In genomic region chr6:37058984-37059343, GRCh38 we compare ENCODE assay signal across 12 cellular contexts. TPM values are rescaled to one million over a fixed set of nuclear protein-coding genes. Genes with fewer than 3 reads are reported as not detected.
DNase-seq lines count a peak whose midpoint lies in the region; TF ChIP-seq lines count a peak whose summit lies in the region.
"Not testable (repeated sequence)": the region's sequence is repeated elsewhere in the genome, so short reads cannot be mapped to it uniquely, and the experiment has no call there.
"Had no signal": no experiment of that assay in that cellular context is flagged by ENCODE, and none has a peak within 500 bp of the region (broad histone marks: within the 10 kb centered on the region; RNA-seq: fewer than 3 reads in every experiment).

No MANE protein-coding gene starts in this region.

- H3K4me3 ChIP-seq in ACC112 (ENCODE audit: low read depth, low read length); SJSA1; brain microvascular endothelial cell (ENCODE audit: low read depth, low read length); esophagus muscularis mucosa; mesenchymal stem cell (ENCODE audit: insufficient read depth in 1 of 2, low read depth in 1 of 2, low read length in 2 of 2); trophoblast cell (ENCODE audit: low read depth, low read length); stomach smooth muscle (ENCODE audit: low read length in 2 of 2): not testable (repeated sequence)
- 0 out of 2 replicates have a peak overlapping the region, but pooled peaks have one; percentile 24 for H3K4me3 ChIP-seq in HUES48 (ENCODE audit: low read depth, low read length)

- in situ Hi-C loops in brain microvascular endothelial cell (cut with HindIII; ENCODE audit: low pct_ligation_motif_present, low sequenced_read_pairs), result not testable (repeated sequence)

- not testable (repeated sequence) for H3K18ac ChIP-seq in mesenchymal stem cell (ENCODE audit: low read depth in 1 of 2, low read length in 2 of 2); trophoblast cell (ENCODE audit: low read length)

- H2AFZ ChIP-seq in ACC112 (ENCODE audit: low read length, unreplicated experiment); mesenchymal stem cell (ENCODE audit: low read depth, low read length); trophoblast cell (ENCODE audit: insufficient read depth, low read length, poor library complexity): not testable (repeated sequence)

- H2BK15ac ChIP-seq in mesenchymal stem cell (ENCODE audit: low read depth, poor library complexity, severe bottlenecking), result not testable (repeated sequence)

- peak overlapping the region; percentile 99 for H2BK120ac ChIP-seq in mesenchymal stem cell (ENCODE audit: low read depth, low read length)
- H2BK120ac ChIP-seq in trophoblast cell (ENCODE audit: insufficient read depth, low read length, poor library complexity), result not testable (repeated sequence)

- not testable (repeated sequence) for H4K8ac ChIP-seq in mesenchymal stem cell (ENCODE audit: low read length); trophoblast cell (ENCODE audit: low read depth, low read length)

- H3K9me3 ChIP-seq in HUES48 (ENCODE audit: control insufficient read depth, insufficient read depth, low read length); SJSA1 (replicated peaks); esophagus muscularis mucosa; mesenchymal stem cell (ENCODE audit: control insufficient read depth, low read length); trophoblast cell (ENCODE audit: insufficient read depth, low read depth, low read length); stomach smooth muscle (ENCODE audit: control insufficient read depth in 2 of 2, low read length in 2 of 2): not testable (repeated sequence)

- H3K27ac ChIP-seq in ACC112 (ENCODE audit: low read depth, low read length), result peak overlapping the region; percentile 94
- H3K27ac ChIP-seq in HUES48 (ENCODE audit: low read depth, low read length), result peak overlapping the region; percentile 100
- peak overlapping the region; percentile 84 for H3K27ac ChIP-seq in SJSA1
- peak overlapping the region; percentile 74 for H3K27ac ChIP-seq in brain microvascular endothelial cell
- peak overlapping the region; percentile 84 to 86 (median 86) for H3K27ac ChIP-seq in esophagus muscularis mucosa (replicated peaks in 1 of 4)
- peak overlapping the region; percentile 99 for H3K27ac ChIP-seq in mesenchymal stem cell (ENCODE audit: low read length, poor library complexity, severe bottlenecking)
- H3K27ac ChIP-seq in trophoblast cell (ENCODE audit: low read depth, low read length), result peak overlapping the region; percentile 74
- peak overlapping the region; percentile 77 for H3K27ac ChIP-seq in stomach smooth muscle (ENCODE audit: low read length)

- H4K91ac ChIP-seq in mesenchymal stem cell (ENCODE audit: low read length); trophoblast cell (ENCODE audit: low read depth, low read length): not testable (repeated sequence)

- H3K4me1 ChIP-seq in ACC112 (ENCODE audit: control insufficient read depth, insufficient read depth, low read length, unreplicated experiment) (peaks cover 23% of the 10 kb centered on the region), HUES48 (ENCODE audit: control insufficient read depth, insufficient read depth, low read length) (peaks cover 34% of the 10 kb centered on the region), SJSA1 (replicated peaks) (peaks cover 48% of the 10 kb centered on the region), esophagus muscularis mucosa (peaks cover 6 to 18% (median 15%) of the 10 kb centered on the region in 4 donors), mesenchymal stem cell (ENCODE audit: control insufficient read depth, insufficient read depth, low read depth, low read length) (peaks cover 22% of the 10 kb centered on the region), trophoblast cell (ENCODE audit: control insufficient read depth in 1 of 2, insufficient read depth in 2 of 2, low read length in 2 of 2) (peaks cover 14 to 18% of the 10 kb centered on the region in 2 experiments), stomach smooth muscle (ENCODE audit: control insufficient read depth, insufficient read depth, low read length) (peaks cover 10% of the 10 kb centered on the region)

- not testable (repeated sequence) for H2AK5ac ChIP-seq in mesenchymal stem cell (ENCODE audit: low read length, severe bottlenecking); trophoblast cell (ENCODE audit: low read length)

- H3K79me2 ChIP-seq in ACC112 (ENCODE audit: control insufficient read depth, insufficient read depth, low read length, unreplicated experiment); trophoblast cell (ENCODE audit: control insufficient read depth, insufficient read depth, low read length, poor library complexity): not testable (repeated sequence)

- not testable (repeated sequence) for H3K4me2 ChIP-seq in mesenchymal stem cell (ENCODE audit: low read length, poor library complexity, severe bottlenecking)
- peak overlapping the region; percentile 49 for H3K4me2 ChIP-seq in trophoblast cell (ENCODE audit: low read length)

- H3K4ac ChIP-seq in mesenchymal stem cell (ENCODE audit: low read depth in 1 of 2, low read length in 2 of 2); trophoblast cell (ENCODE audit: low read depth, low read length): not testable (repeated sequence)

- H4K12ac ChIP-seq in trophoblast cell (ENCODE audit: low read depth, low read length), result not testable (repeated sequence)

- 82% methylated on average over 5 of the region's 5 CpGs for WGBS in esophagus muscularis mucosa
- 80% methylated on average over 5 of the region's 5 CpGs for WGBS in mesenchymal stem cell
- WGBS in trophoblast cell (ENCODE audit: extremely low coverage, insufficient coverage, insufficient read length), result no CpG with 5 or more reads among the region's 5 CpGs

- not testable (repeated sequence) for H3K79me1 ChIP-seq in mesenchymal stem cell (replicated peaks; ENCODE audit: low read length, poor library complexity, severe bottlenecking)
- peaks cover 10% of the 10 kb centered on the region for H3K79me1 ChIP-seq in trophoblast cell (ENCODE audit: low read length)

- not testable (repeated sequence) for H3K14ac ChIP-seq in mesenchymal stem cell (ENCODE audit: low read length in 2 of 2); trophoblast cell (ENCODE audit: low read length)

- H3K36me3 ChIP-seq in ACC112 (ENCODE audit: insufficient read depth, low read length); HUES48 (ENCODE audit: control insufficient read depth, insufficient read depth, low read length); SJSA1; brain microvascular endothelial cell (replicated peaks); esophagus muscularis mucosa; mesenchymal stem cell (ENCODE audit: control insufficient read depth in 1 of 2, insufficient read depth in 2 of 2, low read depth in 1 of 2, low read length in 2 of 2); trophoblast cell (ENCODE audit: control insufficient read depth in 1 of 2, insufficient read depth in 2 of 2, low read length in 2 of 2); stomach smooth muscle (ENCODE audit: control insufficient read depth in 2 of 2, insufficient read depth in 2 of 2, low read length in 2 of 2): not testable (repeated sequence)

- not testable (repeated sequence) for H2BK12ac ChIP-seq in mesenchymal stem cell (ENCODE audit: low read length in 2 of 2); trophoblast cell (ENCODE audit: low read length)

- not testable (repeated sequence) for H3K27me3 ChIP-seq in ACC112 (ENCODE audit: insufficient read depth, low read length); HUES48 (ENCODE audit: control insufficient read depth, insufficient read depth, low read length); SJSA1 (replicated peaks); brain microvascular endothelial cell (replicated peaks); esophagus muscularis mucosa; mesenchymal stem cell (ENCODE audit: control insufficient read depth in 1 of 2, insufficient read depth in 1 of 2, low read length in 2 of 2); trophoblast cell (ENCODE audit: insufficient read depth, low read length); stomach smooth muscle (ENCODE audit: control insufficient read depth in 1 of 2, insufficient read depth in 2 of 2, low read length in 2 of 2)

- not testable (repeated sequence) for TF ChIP-seq EP300 in esophagus muscularis mucosa (IDR thresholded peaks at IDR 0.05)

- not testable (repeated sequence) for TF ChIP-seq POLR2A in esophagus muscularis mucosa (IDR thresholded peaks at IDR 0.05; ENCODE audit: low read depth)

- not testable (repeated sequence) for H3K23ac ChIP-seq in mesenchymal stem cell (ENCODE audit: low read length in 2 of 2); trophoblast cell (ENCODE audit: low read length)

- peak overlapping the region; percentile 72 for H3K9ac ChIP-seq in HUES48 (ENCODE audit: low read depth, low read length)
- peak overlapping the region; percentile 83 for H3K9ac ChIP-seq in mesenchymal stem cell (ENCODE audit: low read length)
- H3K9ac ChIP-seq in trophoblast cell (ENCODE audit: low read length); stomach smooth muscle (ENCODE audit: low read length in 2 of 2): not testable (repeated sequence)

- intact Hi-C loops in esophagus muscularis mucosa (cut with DNase I), result not testable (repeated sequence)

- TF ChIP-seq CTCF in brain microvascular endothelial cell (IDR thresholded peaks at IDR 0.05; ENCODE audit: low read depth, low read length, missing control alignments); esophagus muscularis mucosa (IDR thresholded peaks at IDR 0.05): not testable (repeated sequence)

- DNase-seq in SJSA1 (ENCODE audit: low read depth in 1 of 2, low spot score in 2 of 2); brain microvascular endothelial cell; esophagus muscularis mucosa (ENCODE audit: extremely low spot score); mesenchymal stem cell; trophoblast cell: not testable (repeated sequence)

- not testable (repeated sequence) for H2BK5ac ChIP-seq in mesenchymal stem cell (ENCODE audit: low read depth, low read length, poor library complexity, severe bottlenecking); trophoblast cell (ENCODE audit: low read depth, low read length, poor library complexity)

RNA-seq across cellular contexts. Expression of gene FGD2, which starts 53.5 kb away (rescaled TPM):
- not detected in 2 replicates for total RNA-seq in SJSA1 (2014; rRNA removed; shearing (Covaris generic))
- 10 to 100 TPM; 13.9 to 23.1 (median 19.3) TPM for total RNA-seq in esophagus muscularis mucosa
- polyA plus RNA-seq in mesenchymal stem cell (2013, experiment 1 of 2), result 0.03 TPM
- not detected for polyA plus RNA-seq in mesenchymal stem cell (2013, experiment 2 of 2)
- not detected in 2 replicates for polyA plus RNA-seq in trophoblast cell (2013)
- total RNA-seq: A172, endothelial cell of umbilical vein, lung microvascular endothelial cell, myocyte had no signal
- polyA plus RNA-seq: endothelial cell of umbilical vein had no signal

Comparison
In these comparisons a context has a peak if more than half of its experiments do, and no peak if none do; other contexts are left out.
1. RNA of gene FGD2, which starts 53.5 kb away (total RNA-seq): 13.9 to 23.1 TPM in esophagus muscularis mucosa; not detected in SJSA1; every median in the first group is over 10 times any median in the second.
2. Peak in every context shown above with its lines, with median percentiles within 50 percentile points of each other: H3K27ac ChIP-seq.